Comparison of ENCODE assay signal across 1 cellular context in the genomic region with DNA sequence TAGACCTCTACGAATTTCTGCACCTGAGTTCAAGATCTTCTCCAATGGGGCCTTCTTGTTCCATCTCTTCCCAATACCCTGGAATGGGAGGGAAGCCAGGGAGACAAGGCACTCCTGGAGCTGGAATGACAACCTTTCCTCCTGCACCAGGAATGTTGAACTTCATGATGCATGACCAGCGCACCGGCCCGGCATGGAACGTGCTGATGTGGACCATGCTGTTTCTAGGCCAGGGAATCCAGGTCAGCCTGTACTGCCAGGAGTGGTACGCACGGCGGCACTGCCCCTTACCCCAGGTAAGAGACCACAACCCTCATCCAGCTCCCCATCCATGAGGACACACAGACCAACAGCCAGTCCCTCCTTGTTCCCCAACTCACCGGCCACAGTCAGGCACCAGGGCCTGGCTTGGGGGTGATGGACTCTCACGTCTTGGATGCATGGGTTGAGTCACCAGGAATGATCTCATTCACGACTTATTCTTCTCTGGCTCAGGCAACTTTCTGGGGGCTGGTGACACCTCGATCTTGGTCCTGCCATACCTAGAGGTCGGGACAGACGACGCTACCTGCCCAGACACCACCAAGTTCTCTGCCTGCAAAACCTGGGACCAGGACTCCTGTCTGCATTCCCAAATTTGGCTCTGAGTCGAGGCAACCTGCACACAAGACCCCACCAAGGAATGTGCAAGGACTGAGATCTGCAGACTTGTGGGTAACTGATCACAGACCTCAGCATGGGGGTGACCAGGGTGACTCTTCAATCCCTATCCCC.
TF ChIP-seq lines count a peak whose summit lies in the region.

No MANE protein-coding gene starts in this region.

TF ChIP-seq in Ishikawa, 13 proteins besides CTCF, POLR2A, EP300 and RAD21:
- TF ChIP-seq, protein P1, sequence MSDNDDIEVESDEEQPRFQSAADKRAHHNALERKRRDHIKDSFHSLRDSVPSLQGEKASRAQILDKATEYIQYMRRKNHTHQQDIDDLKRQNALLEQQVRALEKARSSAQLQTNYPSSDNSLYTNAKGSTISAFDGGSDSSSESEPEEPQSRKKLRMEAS (IDR thresholded peaks at IDR 0.05): peak; percentile 18; the same call in 1 of the 2 replicates
- TF ChIP-seq ZBTB7A (IDR thresholded peaks at IDR 0.05; ENCODE audit: low read depth) (no peak), USF1 (IDR thresholded peaks at IDR 0.05) (no peak), NFIC (IDR thresholded peaks at IDR 0.05) (0 out of 2 replicates have a peak, but pooled peaks have one; percentile 9), REST (IDR thresholded peaks at IDR 0.05; ENCODE audit: low read depth) (no peak), CREB1 (IDR thresholded peaks at IDR 0.05; ENCODE audit: low read depth) (no peak), TEAD4 (IDR thresholded peaks at IDR 0.05) (peak; percentile 59; the same call in 1 of the 2 replicates), FOXM1 (IDR thresholded peaks at IDR 0.05; ENCODE audit: borderline replicate concordance, low read depth) (no peak), TCF12 (IDR thresholded peaks at IDR 0.05; ENCODE audit: low read depth) (no peak), YY1 (IDR thresholded peaks at IDR 0.05; ENCODE audit: low read depth) (no peak), CEBPB (IDR thresholded peaks at IDR 0.05) (no peak), EGR1 (IDR thresholded peaks at IDR 0.05) (no peak)
